In genomic region chr3:150068440-150069157, GRCh38 we compare ENCODE assay signal across 14 cellular contexts.
"Had no signal": no experiment of that assay in that cellular context is flagged by ENCODE, and none has a peak within 500 bp of the region (broad histone marks: within the 10 kb centered on the region; RNA-seq: fewer than 3 reads in every experiment).

No MANE protein-coding gene starts in this region.

- H3K4me1 ChIP-seq: body of pancreas, esophagus squamous epithelium, parathyroid adenoma had no signal

- H3K36me3 ChIP-seq: esophagus squamous epithelium, heart left ventricle had no signal

- H3K9ac ChIP-seq: parathyroid adenoma had no signal

- H3K27ac ChIP-seq: body of pancreas, esophagus squamous epithelium, heart left ventricle, parathyroid adenoma had no signal

- H3K27me3 ChIP-seq: body of pancreas, heart left ventricle had no signal

- H3K4me3 ChIP-seq: body of pancreas, esophagus squamous epithelium, heart left ventricle, lung had no signal

- H3K79me2 ChIP-seq: parathyroid adenoma had no signal

- ATAC-seq: activated CD8-positive, alpha-beta T cell treated with anti-CD3 and anti-CD28 coated beads, Interleukin-2, amount 10 ng/mL, durations not matched to agents 7 days and 5 days; activated naive CD4-positive, alpha-beta T cell treated with anti-CD3 and anti-CD28 coated beads, Interleukin-2, amount 50 U/mL, for 72 hours; activated T-cell treated with anti-CD3 and anti-CD28 coated beads, Interleukin-2, amount 50 U/mL, for 72 hours; body of pancreas; left colon; stimulated activated memory B cell treated with anti-CD40 and anti-IgM and Interleukin-4, amounts not matched to agents 10 μg/mL and 1 μg/mL and 100 μg/mL, for 72 hours had no signal

- DNase-seq: activated CD4-positive, alpha-beta T cell treated with anti-CD3 and anti-CD28 coated beads, Interleukin-2, amount 10 ng/mL, durations not matched to agents 24 days and 14 days; activated CD8-positive, alpha-beta memory T cell treated with anti-CD3 and anti-CD28 coated beads, Interleukin-2, amount 50 U/mL, for 48 hours; activated CD8-positive, alpha-beta T cell treated with anti-CD3 and anti-CD28 coated beads, Interleukin-2, amount 10 ng/mL, durations not matched to agents 7 days and 5 days; activated gamma-delta T cell; activated T-cell treated with anti-CD3 and anti-CD28 coated beads, Interleukin-2, amount 50 U/mL, for 72 hours; body of pancreas; caudate nucleus; esophagus squamous epithelium; heart left ventricle; left colon had no signal

- H2AFZ ChIP-seq: parathyroid adenoma had no signal

- H3K9me3 ChIP-seq: body of pancreas, esophagus squamous epithelium, heart left ventricle had no signal
